Comparison of ENCODE assay signal across 8 cellular contexts in the genomic region with DNA sequence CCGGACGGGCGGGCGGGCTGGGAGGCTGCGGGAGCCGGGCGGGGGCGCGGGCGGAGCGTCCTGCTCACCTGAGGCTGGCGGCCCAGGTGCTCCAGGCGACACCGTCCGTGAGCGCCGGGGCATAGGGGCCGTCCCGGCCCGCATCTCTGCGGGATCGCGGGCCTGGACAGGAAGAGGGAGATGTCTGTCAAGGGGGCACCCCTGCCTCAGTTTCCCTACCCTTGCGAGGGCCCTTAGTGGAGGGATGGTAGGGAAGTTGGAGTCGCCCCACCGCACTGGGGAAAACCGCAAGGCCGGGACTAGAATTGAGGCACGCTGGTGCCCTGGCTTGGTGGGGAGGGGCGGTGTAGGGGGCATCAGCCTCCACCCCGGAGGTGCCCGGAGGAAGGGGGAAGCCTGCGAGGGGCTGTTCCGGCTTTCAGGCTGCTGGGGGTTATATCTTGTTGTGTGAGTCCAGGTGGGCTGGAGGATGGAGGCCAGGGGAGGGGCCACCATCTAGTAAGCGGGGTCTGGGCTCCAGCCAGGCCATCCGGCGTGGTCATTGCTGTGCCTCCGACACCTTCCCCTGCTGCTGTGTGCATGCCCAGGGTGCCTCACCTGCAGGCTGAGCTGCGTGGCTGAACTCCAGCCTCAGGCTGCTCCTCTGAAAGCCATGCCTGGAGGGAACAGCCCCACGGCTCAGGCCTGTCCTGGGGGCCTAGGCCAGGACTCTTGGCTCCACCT. TPM values are rescaled to one million over a fixed set of nuclear protein-coding genes. Genes with fewer than 3 reads are reported as not detected.
DNase-seq lines count a peak whose midpoint lies in the region; ATAC-seq, FAIRE-seq and TF ChIP-seq lines count a peak whose summit lies in the region.

No MANE protein-coding gene starts in this region.

- peaks cover 3 to 59% (median 14%) of the 10 kb centered on the region in 3 donors for H3K27me3 Mint-ChIP-seq in naive B cell

- H3K36me3 ChIP-seq in H1 (ENCODE audit: control insufficient read depth in 2 of 4, insufficient read depth in 4 of 4, low read length in 3 of 4) = peaks cover 0 to 7% (median 0%) of the 10 kb centered on the region in 4 experiments; a peak in 1 of 8 replicates

- H3K4me1 Mint-ChIP-seq in naive B cell = peaks cover 8 to 23% (median 12%) of the 10 kb centered on the region in 3 donors

- peaks cover 18% of the 10 kb centered on the region; the same call in 1 of the 2 replicates for H3K23me2 ChIP-seq in H1 (ENCODE audit: low read depth, low read length)

- FAIRE-seq in H1 (lab: Jason Lieb, UNC) = no peak

- H3K4me2 ChIP-seq in H1 (ENCODE audit: insufficient read depth in 1 of 2, low read depth in 2 of 2, low read length in 2 of 2) = peak overlapping the region; percentile 54 to 94

- no peak overlapping the region for H2AFZ ChIP-seq in H1 (ENCODE audit: low read length)

- H2BK15ac ChIP-seq in H1 (ENCODE audit: low read length) = 0 out of 2 replicates have a peak overlapping the region, but pooled peaks have one; percentile 8

- H3K4me3 Mint-ChIP-seq in naive B cell = peak overlapping the region in 7 of 8 donors; percentile 19 to 88 (median 66)

- H3K27ac ChIP-seq in H1 (ENCODE audit: low read depth, low read length) = no peak overlapping the region

- TF ChIP-seq POLR2A in H1 (IDR thresholded peaks at IDR 0.05; ENCODE audit: control extremely low read depth in 1 of 2, low read depth in 2 of 2, low read length in 2 of 2) = no peak

- H3K79me1 ChIP-seq in H1 (ENCODE audit: low read depth, low read length) = no peaks in the 10 kb centered on the region

- peak overlapping the region; percentile 69 for H3K4ac ChIP-seq in H1 (replicated peaks; ENCODE audit: insufficient read length, low read depth, low read length)

- H4K8ac ChIP-seq in H1 (ENCODE audit: extremely low read depth, insufficient read depth, low read length) = no peak overlapping the region

- no peak overlapping the region; a peak in 1 of 7 replicates for H3K9ac ChIP-seq in H1 (replicated peaks in 1 of 4; ENCODE audit: extremely low read depth in 1 of 4, low read depth in 3 of 4, low read length in 3 of 4)

- no peak overlapping the region for H3K56ac ChIP-seq in H1 (replicated peaks; ENCODE audit: insufficient read length, low read depth, low read length)

- peaks cover 0 to 3% (median 0%) of the 10 kb centered on the region in 4 experiments; a peak in 2 of 7 replicates for H3K27me3 ChIP-seq in H1 (replicated peaks in 1 of 4; ENCODE audit: control insufficient read depth in 3 of 4, extremely low read depth in 1 of 4, insufficient read depth in 3 of 4, low read length in 3 of 4)

- H2AK5ac ChIP-seq in H1 (ENCODE audit: low read depth, low read length) = 0 out of 2 replicates have a peak overlapping the region, but pooled peaks have one; percentile 88

- no peak overlapping the region for H2BK20ac ChIP-seq in H1 (ENCODE audit: low read length)

- no peak overlapping the region for H4K91ac ChIP-seq in H1 (replicated peaks; ENCODE audit: insufficient read length, low read length)

- peak; percentile 2 to 7 for ATAC-seq in naive B cell (ENCODE audit: low read depth in 2 of 2)
- no peak for ATAC-seq in HG03521 (IDR thresholded peaks at IDR 0.05; ENCODE audit: unreplicated experiment)

- H2BK5ac ChIP-seq in H1 (ENCODE audit: low read depth, low read length) = no peak overlapping the region

- 31% methylated on average over 25 of the region's 40 CpGs; no CpG with 5 or more reads in 1 of the 2 experiments for WGBS in H1 (ENCODE audit: extremely low coverage in 1 of 2, insufficient coverage in 1 of 2, insufficient read length in 1 of 2, insufficient replicate concordance in 2 of 2, low coverage in 1 of 2, low lambda C conversion rate in 2 of 2, missing lambda C conversion rate in 1 of 2), 2 experiments

- H2BK120ac ChIP-seq in H1 (replicated peaks; ENCODE audit: low read depth, low read length) = no peak overlapping the region

- peak overlapping the region; percentile 53 for H3K4me3 ChIP-seq in AG04449 (ENCODE audit: low read depth, low read length)
- peak overlapping the region; percentile 20 for H3K4me3 ChIP-seq in HFF-Myc (replicated peaks; ENCODE audit: low read depth, low read length)
- H3K4me3 ChIP-seq in H1 (ENCODE audit: extremely low read depth in 1 of 4, insufficient read depth in 2 of 4, low read depth in 3 of 4, low read length in 4 of 4) = peak overlapping the region; percentile 46 to 72 (median 70)

- peaks cover 4 to 7% of the 10 kb centered on the region in 2 experiments for H4K20me1 ChIP-seq in H1 (replicated peaks in 1 of 2; ENCODE audit: control insufficient read depth in 1 of 2, insufficient read depth in 2 of 2, low read length in 2 of 2)

- H3K9me3 ChIP-seq in H1 (ENCODE audit: insufficient read depth in 2 of 2, low read depth in 1 of 2, low read length in 1 of 2) = no peaks in the 10 kb centered on the region

- H3K18ac ChIP-seq in H1 (ENCODE audit: extremely low read depth, low read length) = no peak overlapping the region; the same call in 1 of the 2 replicates

- no peaks in the 10 kb centered on the region for H3K36me3 Mint-ChIP-seq in naive B cell

- no peak overlapping the region for H3K23ac ChIP-seq in H1 (ENCODE audit: insufficient read length)

- CTCF ChIA-PET in AG04449 (lab: Yijun Ruan, JAX) = no interaction called here
- CTCF ChIA-PET in H1 (lab: Charles Lee; ENCODE audit: partially characterized antibody) = interaction anchor here (0.9 to 1.6 kb wide), 4 partner anchors 10 to 44 kb away, joined by 3 to 6 read pairs (median 4); no protein-coding TSS in a partner anchor

- peaks cover 0 to 48% (median 38%) of the 10 kb centered on the region in 4 experiments; a peak in 6 of 7 replicates for H3K4me1 ChIP-seq in H1 (replicated peaks in 1 of 4; ENCODE audit: control insufficient read depth in 3 of 4, insufficient read depth in 4 of 4, low read length in 3 of 4)

- H3K27ac Mint-ChIP-seq in naive B cell = no peak overlapping the region

- H4K5ac ChIP-seq in H1 (ENCODE audit: insufficient read length, low read depth, low read length) = no peak overlapping the region

- TF ChIP-seq CTCF in AG04449 (IDR thresholded peaks at IDR 0.05; ENCODE audit: insufficient read depth, low read length, missing control alignments) = no peak
- no peak for TF ChIP-seq CTCF in HFF-Myc (IDR thresholded peaks at IDR 0.05; ENCODE audit: low read depth, low read length, missing control alignments)
- no peak for TF ChIP-seq CTCF in H1 (IDR thresholded peaks at IDR 0.05; ENCODE audit: control extremely low read depth in 1 of 3, insufficient read depth in 1 of 3, low read depth in 1 of 3, low read length in 3 of 3)

- H3K79me2 ChIP-seq in H1 (ENCODE audit: control insufficient read depth in 1 of 2, insufficient read depth in 2 of 2, low read length in 2 of 2) = peaks cover 0 to 8% of the 10 kb centered on the region in 2 experiments; a peak in 1 of 4 replicates

- H2BK12ac ChIP-seq in H1 (ENCODE audit: low read depth, low read length) = peak overlapping the region; percentile 50; the same call in 1 of the 2 replicates

- H3K14ac ChIP-seq in H1 (ENCODE audit: insufficient read length) = no peak overlapping the region

- no peaks in the 10 kb centered on the region for H3K9me3 Mint-ChIP-seq in naive B cell

- DNase-seq in AG04449 (ENCODE audit: low read depth, low spot score) (no peak), HFF-Myc (ENCODE audit: extremely low read depth, low read depth) (no peak), H1 (ENCODE audit: low read depth in 1 of 2, low spot score in 2 of 2) (no peak), naive B cell (no peak), NCI-H1105 treated with DMSO at 0.1 percent for 48 hours (lab: John Stamatoyannopoulos, UW) (no peak), Kasumi-1 (lab: John Stamatoyannopoulos, UW) (no peak), NCI-H187 treated with DMSO at 0.1 percent for 48 hours (lab: John Stamatoyannopoulos, UW) (no peak)

- TF ChIP-seq RAD21 in H1 (IDR thresholded peaks at IDR 0.05 in 1 of 2, conservative IDR thresholded peaks at IDR 0.05 in 1 of 2; ENCODE audit: low read depth in 2 of 2, low read length in 2 of 2) = no peak

- TF ChIP-seq EP300 in H1 (IDR thresholded peaks at IDR 0.05; ENCODE audit: borderline replicate concordance in 1 of 2, low read depth in 2 of 2, low read length in 2 of 2) = no peak

- POLR2A ChIA-PET in AG04449 (lab: Yijun Ruan, JAX) = no interaction called here
- POLR2A ChIA-PET in H1 (lab: Charles Lee; ENCODE audit: partially characterized antibody) = interaction anchor here (0.6 to 22.9 kb wide), 7 partner anchors 8 to 36 kb away, joined by 3 to 515 read pairs (median 10); a partner anchor contains a TSS

RNA-seq across cellular contexts. Expression of a gene that starts 0.6 kb away (rescaled TPM):
- 36.6 and 42.0 TPM in 2 replicates for total RNA-seq in H1 (2021; fragmentation: NEBNext Ultra II Directional; extraction: Animal tissue kit (Norgen Biotek cat#: 25700))
- polyA plus RNA-seq in H1 (2011; rRNA removed) = 16.0 and 19.5 TPM in 2 replicates
- polyA plus RNA-seq in H1 (2011; cell fraction: cytosol; rRNA removed) = 15.8 TPM
- polyA plus RNA-seq in H1 (2011; cell fraction: nucleus; rRNA removed) = 26.0 TPM
- polyA plus RNA-seq in H1 (2012, experiment 1 of 2) = 15.3 to 20.4 TPM (median 19.1 TPM) in 4 replicates
- 11.3 TPM for polyA plus RNA-seq in H1 (2012, experiment 2 of 2)
- 32.5 TPM for polyA plus RNA-seq in H1 (2013, experiment 1 of 2)
- polyA plus RNA-seq in H1 (2013, experiment 2 of 2) = 30.8 TPM
- polyA minus RNA-seq in H1 (2011; rRNA and poly(A)+ RNA removed) = 3.7 and 6.6 TPM in 2 replicates
- polyA minus RNA-seq in H1 (2011; cell fraction: cytosol; rRNA and poly(A)+ RNA removed) = 13.1 TPM
- polyA minus RNA-seq in H1 (2011; cell fraction: nucleus; rRNA and poly(A)+ RNA removed) = 13.6 TPM
- polyA plus RNA-seq in naive B cell (ENCODE audit: low read depth in 6 of 6) = under 1 TPM in 1 of 6 donors, not detected in 5; 0.41 TPM

RNA-seq across cellular contexts. Expression of a gene that starts 13.4 kb away (rescaled TPM):
- 1.3 and 2.0 TPM in 2 replicates for total RNA-seq in H1 (2021; fragmentation: NEBNext Ultra II Directional; extraction: Animal tissue kit (Norgen Biotek cat#: 25700))
- polyA plus RNA-seq in H1 (2011; rRNA removed) (2.7 and 2.8 TPM in 2 replicates), naive B cell (ENCODE audit: low read depth in 6 of 6) (not detected)
- polyA plus RNA-seq in H1 (2011; cell fraction: cytosol; rRNA removed) = 2.3 TPM
- polyA plus RNA-seq in H1 (2011; cell fraction: nucleus; rRNA removed) = 10.7 TPM
- polyA plus RNA-seq in H1 (2012, experiment 1 of 2) = 3.1 to 5.1 TPM (median 3.8 TPM) in 4 replicates
- polyA plus RNA-seq in H1 (2012, experiment 2 of 2) = 1.9 TPM
- polyA plus RNA-seq in H1 (2013, experiment 1 of 2) = 1.1 TPM
- polyA plus RNA-seq in H1 (2013, experiment 2 of 2) = 0.74 TPM
- 0.57 and 0.88 TPM in 2 replicates for polyA minus RNA-seq in H1 (2011; rRNA and poly(A)+ RNA removed)
- polyA minus RNA-seq in H1 (2011; cell fraction: cytosol; rRNA and poly(A)+ RNA removed) = 0.73 TPM
- polyA minus RNA-seq in H1 (2011; cell fraction: nucleus; rRNA and poly(A)+ RNA removed) = 3.2 TPM

RNA-seq across cellular contexts. Expression of a gene that starts 15.0 kb away (rescaled TPM):
- 1.8 and 2.2 TPM in 2 replicates for total RNA-seq in H1 (2021; fragmentation: NEBNext Ultra II Directional; extraction: Animal tissue kit (Norgen Biotek cat#: 25700))
- 1.7 and 2.0 TPM in 2 replicates for polyA plus RNA-seq in H1 (2011; rRNA removed)
- 3.2 TPM for polyA plus RNA-seq in H1 (2011; cell fraction: cytosol; rRNA removed)
- 6.6 TPM for polyA plus RNA-seq in H1 (2011; cell fraction: nucleus; rRNA removed)
- 2.6 to 3.5 TPM (median 3.3 TPM) in 4 replicates for polyA plus RNA-seq in H1 (2012, experiment 1 of 2)
- polyA plus RNA-seq in H1 (2012, experiment 2 of 2) = 3.2 TPM
- 1.2 TPM for polyA plus RNA-seq in H1 (2013, experiment 1 of 2)
- 1.3 TPM for polyA plus RNA-seq in H1 (2013, experiment 2 of 2)
- 0.73 and 0.80 TPM in 2 replicates for polyA minus RNA-seq in H1 (2011; rRNA and poly(A)+ RNA removed)
- 1.7 TPM for polyA minus RNA-seq in H1 (2011; cell fraction: cytosol; rRNA and poly(A)+ RNA removed)
- 2.2 TPM for polyA minus RNA-seq in H1 (2011; cell fraction: nucleus; rRNA and poly(A)+ RNA removed)
- 1 to 10 TPM in 1 of 6 donors, under 1 TPM in 4, not detected in 1; 0.17 to 1.5 (median 0.28) TPM for polyA plus RNA-seq in naive B cell (ENCODE audit: low read depth in 6 of 6)

RNA-seq across cellular contexts. Expression of a gene that starts 29.0 kb away (rescaled TPM):
- 126 and 130 TPM in 2 replicates for total RNA-seq in H1 (2021; fragmentation: NEBNext Ultra II Directional; extraction: Animal tissue kit (Norgen Biotek cat#: 25700))
- polyA plus RNA-seq in H1 (2011; rRNA removed) (138 and 151 TPM in 2 replicates), naive B cell (ENCODE audit: low read depth in 6 of 6) (100 to 1,000 TPM in 3 of 6 donors, 10 to 100 TPM in 3; 75.1 to 129 (median 102) TPM)
- polyA plus RNA-seq in H1 (2011; cell fraction: cytosol; rRNA removed) = 155 TPM
- 119 TPM for polyA plus RNA-seq in H1 (2011; cell fraction: nucleus; rRNA removed)
- 199 to 245 TPM (median 224 TPM) in 4 replicates for polyA plus RNA-seq in H1 (2012, experiment 1 of 2)
- 282 TPM for polyA plus RNA-seq in H1 (2012, experiment 2 of 2)
- 197 TPM for polyA plus RNA-seq in H1 (2013, experiment 1 of 2)
- 188 TPM for polyA plus RNA-seq in H1 (2013, experiment 2 of 2)
- 67.9 and 70.9 TPM in 2 replicates for polyA minus RNA-seq in H1 (2011; rRNA and poly(A)+ RNA removed)
- 82.3 TPM for polyA minus RNA-seq in H1 (2011; cell fraction: cytosol; rRNA and poly(A)+ RNA removed)
- polyA minus RNA-seq in H1 (2011; cell fraction: nucleus; rRNA and poly(A)+ RNA removed) = 51.4 TPM

RNA-seq across cellular contexts. Expression of a gene that starts 35.5 kb away (rescaled TPM):
- total RNA-seq in H1 (2021; fragmentation: NEBNext Ultra II Directional; extraction: Animal tissue kit (Norgen Biotek cat#: 25700)) = 63.0 and 64.4 TPM in 2 replicates
- polyA plus RNA-seq in H1 (2011; rRNA removed) (31.3 and 43.9 TPM in 2 replicates), naive B cell (ENCODE audit: low read depth in 6 of 6) (10 to 100 TPM in 1 of 6 donors, 1 to 10 TPM in 3, under 1 TPM in 2; 0.20 to 10.2 (median 2.9) TPM)
- polyA plus RNA-seq in H1 (2011; cell fraction: cytosol; rRNA removed) = 51.7 TPM
- polyA plus RNA-seq in H1 (2011; cell fraction: nucleus; rRNA removed) = 162 TPM
- 41.1 to 54.3 TPM (median 49.2 TPM) in 4 replicates for polyA plus RNA-seq in H1 (2012, experiment 1 of 2)
- 28.2 TPM for polyA plus RNA-seq in H1 (2012, experiment 2 of 2)
- polyA plus RNA-seq in H1 (2013, experiment 1 of 2) = 24.1 TPM
- polyA plus RNA-seq in H1 (2013, experiment 2 of 2) = 24.9 TPM
- 16.1 and 16.2 TPM in 2 replicates for polyA minus RNA-seq in H1 (2011; rRNA and poly(A)+ RNA removed)
- polyA minus RNA-seq in H1 (2011; cell fraction: cytosol; rRNA and poly(A)+ RNA removed) = 31.8 TPM
- polyA minus RNA-seq in H1 (2011; cell fraction: nucleus; rRNA and poly(A)+ RNA removed) = 26.6 TPM

Comparison
In these comparisons a context has a peak if more than half of its experiments do, and no peak if none do; other contexts are left out.
1. RNA of a gene that starts 0.6 kb away (polyA plus RNA-seq): 11.3 to 32.5 TPM in H1; 0.41 TPM in naive B cell; every median in the first group is over 4 times any median in the second.
2. Peak in every context shown above with its lines, with median percentiles within 50 percentile points of each other: H3K4me3 ChIP-seq.